28 cellular contexts compared by ENCODE assay signal in the genomic region with DNA sequence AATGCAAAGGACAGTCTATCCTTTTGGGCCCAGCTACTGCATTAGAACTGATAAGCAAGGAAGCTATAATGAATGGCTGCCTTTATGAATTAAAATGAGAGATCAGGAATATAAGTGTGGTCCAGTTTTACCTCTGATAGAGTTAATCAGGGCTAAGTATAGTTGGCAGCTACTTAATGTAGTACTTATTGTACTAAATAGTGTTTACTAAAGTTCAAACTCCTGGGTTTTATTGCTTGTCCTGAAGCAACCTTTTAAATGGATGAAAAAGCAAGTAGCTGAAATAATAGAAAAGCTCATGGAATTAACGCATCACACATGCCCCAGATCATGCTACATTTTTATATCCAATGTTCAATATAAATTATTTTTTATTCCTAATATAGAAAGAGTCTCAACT.
"Had no signal": no experiment of that assay in that cellular context is flagged by ENCODE, and none has a peak within 500 bp of the region (broad histone marks: within the 10 kb centered on the region; RNA-seq: fewer than 3 reads in every experiment).

No MANE protein-coding gene starts in this region.

- H3K9me3 ChIP-seq: body of pancreas, gastrocnemius medialis, neutrophil, ovary, prostate gland, suprapubic skin, tibial artery had no signal

- H2AFZ ChIP-seq: hepatocyte had no signal

- H3K4me1 ChIP-seq: prostate gland had no signal

- ATAC-seq: body of pancreas; gastrocnemius medialis; left ventricle myocardium superior; stimulated activated naive B cell treated with anti-CD40 and anti-IgM and Interleukin-4, amounts not matched to agents 10 μg/mL and 1 μg/mL and 100 μg/mL, for 72 hours; WTC11 had no signal

- H3K36me3 ChIP-seq: cardiac muscle cell, gastrocnemius medialis, neutrophil, ovary, prostate gland, suprapubic skin had no signal

- H3K27me3 ChIP-seq: body of pancreas, cardiac muscle cell, dorsolateral prefrontal cortex, gastrocnemius medialis, hepatocyte, ovary, suprapubic skin, tibial artery had no signal

- H3K4me2 ChIP-seq: hepatocyte had no signal

- H3K4me3 ChIP-seq: body of pancreas, cardiac muscle cell, coronary artery, dorsolateral prefrontal cortex, gastrocnemius medialis, hepatocyte, ovary, prostate gland, suprapubic skin, tibial artery had no signal

- H3K27ac ChIP-seq: body of pancreas, cardiac muscle cell, coronary artery, dorsolateral prefrontal cortex, gastrocnemius medialis, hepatocyte, neutrophil, ovary, prostate gland, suprapubic skin, tibial artery had no signal

- DNase-seq: activated CD4-positive, alpha-beta memory T cell treated with anti-CD3 and anti-CD28 coated beads, Interleukin-2, amount 10 ng/mL, durations not matched to agents 7 days and 5 days; activated CD4-positive, alpha-beta T cell treated with anti-CD3 and anti-CD28 coated beads for 1 hour; activated CD4-positive, alpha-beta T cell treated with anti-CD3 and anti-CD28 coated beads, Interleukin-2, amount 10 ng/mL, durations not matched to agents 7 days and 5 days; activated T-cell treated with anti-CD3 and anti-CD28 coated beads, Interleukin-2, amount 50 U/mL, for 48 hours; aorta; body of pancreas; dorsolateral prefrontal cortex; effector memory CD4-positive, alpha-beta T cell; erythroblast; gastrocnemius medialis; islet precursor cell; left ventricle myocardium superior; mammary epithelial cell; naive B cell; nephron progenitor cell; ovary; stimulated activated CD4-positive, alpha-beta T cell treated with anti-CD3 and anti-CD28 coated beads, Interleukin-15, amount 100 ng/mL, for 24 hours; stimulated activated CD4-positive, alpha-beta T cell treated with anti-CD3 and anti-CD28 coated beads, Interleukin-2, amount 100 ng/mL, for 24 hours; stimulated activated naive B cell treated with anti-CD40 and anti-IgM and Interleukin-4, amounts not matched to agents 10 μg/mL and 1 μg/mL and 100 μg/mL, for 72 hours; T-helper 9 cell; tibial artery had no signal
